ENCODE assay signal across 17 cellular contexts in genomic region chr3:42660131-42660715, GRCh38. TPM values are rescaled to one million over a fixed set of nuclear protein-coding genes. Genes with fewer than 3 reads are reported as not detected.
A peak's percentile ranks its signal among the peaks of the same experiment; 100 is the strongest.
DNase-seq lines count a peak whose midpoint lies in the region; ATAC-seq and TF ChIP-seq lines count a peak whose summit lies in the region.
"Had no signal": no experiment of that assay in that cellular context is flagged by ENCODE, and none has a peak within 500 bp of the region (broad histone marks: within the 10 kb centered on the region; RNA-seq: fewer than 3 reads in every experiment).

No MANE protein-coding gene starts in this region.

- 7% methylated on average over 2 to 4 of the region's 6 CpGs for WGBS in gastroesophageal sphincter (ENCODE audit: low coverage in 1 of 2), 2 donors

- H3K4me3 ChIP-seq in Panc1 (ENCODE audit: low read depth in 2 of 2, low read length in 2 of 2) (no peak overlapping the region), gastroesophageal sphincter (no peak overlapping the region), gastrocnemius medialis (no peak overlapping the region)

- TF ChIP-seq EP300 in gastroesophageal sphincter (IDR thresholded peaks at IDR 0.05): no peak

- H3K9me3 Mint-ChIP-seq in natural killer cell treated with Interleukin-12 subunit alpha and Interleukin-12 subunit beta and Interleukin-15 and Interleukin-18, amount 100 ng/mL, for 72 hours: no peaks in the 10 kb centered on the region
- H3K9me3 Mint-ChIP-seq in Calu3 (ENCODE audit: low read depth, unreplicated experiment): no peaks in the 10 kb centered on the region
- H3K9me3 Mint-ChIP-seq: activated CD4-positive, alpha-beta T cell treated with anti-CD3 and anti-CD28 coated beads, Interleukin-2, amount 10 ng/mL, durations not matched to agents 24 days and 14 days had no signal

- no peak overlapping the region for H3K27ac Mint-ChIP-seq in natural killer cell treated with Interleukin-12 subunit alpha and Interleukin-12 subunit beta and Interleukin-15 and Interleukin-18, amount 100 ng/mL, for 72 hours
- H3K27ac Mint-ChIP-seq in Calu3 (ENCODE audit: unreplicated experiment): no peak overlapping the region
- H3K27ac Mint-ChIP-seq: activated CD4-positive, alpha-beta T cell treated with anti-CD3 and anti-CD28 coated beads, Interleukin-2, amount 10 ng/mL, durations not matched to agents 24 days and 14 days had no signal

- BruUV-seq in Panc1 (replicated peaks; lab: Mats Ljungman, UMichigan) (no TSS peak), Calu3 (replicated peaks; lab: Mats Ljungman, UMichigan) (no TSS peak)

- TF ChIP-seq POLR2A in gastroesophageal sphincter (IDR thresholded peaks at IDR 0.05): no peak
- no peak for TF ChIP-seq POLR2A in gastrocnemius medialis (IDR thresholded peaks at IDR 0.05)

- CTCF ChIA-PET in Panc1 (lab: Charles Lee) (no interaction called here), Calu3 (lab: Charles Lee) (no interaction called here)

- peak; percentile 27; the same call in 1 of the 2 replicates for ATAC-seq in Panc1
- no peak for ATAC-seq in gastroesophageal sphincter
- ATAC-seq in gastrocnemius medialis: no peak
- ATAC-seq in GM18861 (IDR thresholded peaks at IDR 0.05; ENCODE audit: unreplicated experiment): no peak
- no peak for ATAC-seq in natural killer cell treated with Interleukin-12 subunit alpha and Interleukin-12 subunit beta and Interleukin-15 and Interleukin-18, amount 100 ng/mL, for 72 hours

- H3K27ac ChIP-seq in Panc1 (ENCODE audit: low read length) (no peak overlapping the region), gastroesophageal sphincter (peak overlapping the region in 3 of 4 donors; percentile 44 to 57 (median 50)), gastrocnemius medialis (peak overlapping the region; percentile 87 to 100 (median 98))
- H3K27ac ChIP-seq: C4-2B had no signal

- intact Hi-C loops in Panc1 (cut with micrococcal nuclease; ENCODE audit: unreplicated experiment): no loop called here
- intact Hi-C loops in gastrocnemius medialis (cut with DNase I; ENCODE audit: low total_unique reads): no loop called here
- intact Hi-C loops in Calu3 (cut with micrococcal nuclease; ENCODE audit: unreplicated experiment): no loop called here

- TF ChIP-seq CTCF in Panc1 (IDR thresholded peaks at IDR 0.05): no peak
- no peak for TF ChIP-seq CTCF in gastroesophageal sphincter (IDR thresholded peaks at IDR 0.05)
- no peak for TF ChIP-seq CTCF in gastrocnemius medialis (IDR thresholded peaks at IDR 0.05 in 4 of 5, conservative IDR thresholded peaks at IDR 0.05 in 1 of 5)
- no peak for TF ChIP-seq CTCF in Calu3 (IDR thresholded peaks at IDR 0.05; ENCODE audit: unreplicated experiment)

- H3K27me3 Mint-ChIP-seq in natural killer cell treated with Interleukin-12 subunit alpha and Interleukin-12 subunit beta and Interleukin-15 and Interleukin-18, amount 100 ng/mL, for 72 hours: no peaks in the 10 kb centered on the region
- H3K27me3 Mint-ChIP-seq in Calu3 (ENCODE audit: unreplicated experiment): no peaks in the 10 kb centered on the region
- H3K27me3 Mint-ChIP-seq: activated CD4-positive, alpha-beta T cell treated with anti-CD3 and anti-CD28 coated beads, Interleukin-2, amount 10 ng/mL, durations not matched to agents 24 days and 14 days had no signal

- DNase-seq in COR-L47 (lab: John Stamatoyannopoulos, UW) (peak; percentile 44), Panc1 (ENCODE audit: low read depth, low spot score) (no peak), gastrocnemius medialis (no peak), Calu3 (no peak)
- DNase-seq in natural killer cell treated with Interleukin-12 subunit alpha and Interleukin-12 subunit beta and Interleukin-15 and Interleukin-18, amount 100 ng/mL, for 72 hours (ENCODE audit: low spot score): no peak
- DNase-seq in activated CD4-positive, alpha-beta T cell treated with anti-CD3 and anti-CD28 coated beads for 4 hours: no peak
- DNase-seq: activated CD4-positive, alpha-beta T cell treated with anti-CD3 and anti-CD28 coated beads, Interleukin-2, amount 10 ng/mL, durations not matched to agents 24 days and 14 days; NCI-H524 treated with DMSO at 0.1 percent for 48 hours; stimulated activated CD4-positive, alpha-beta T cell treated with anti-CD3 and anti-CD28 coated beads, Interleukin-15, amount 100 ng/mL, for 24 hours; trophoblast cell had no signal

- H3K4me3 Mint-ChIP-seq in natural killer cell treated with Interleukin-12 subunit alpha and Interleukin-12 subunit beta and Interleukin-15 and Interleukin-18, amount 100 ng/mL, for 72 hours: no peak overlapping the region
- no peak overlapping the region for H3K4me3 Mint-ChIP-seq in Calu3 (ENCODE audit: low read depth, unreplicated experiment)
- H3K4me3 Mint-ChIP-seq: activated CD4-positive, alpha-beta T cell treated with anti-CD3 and anti-CD28 coated beads, Interleukin-2, amount 10 ng/mL, durations not matched to agents 24 days and 14 days had no signal

- no peaks in the 10 kb centered on the region for H3K4me1 ChIP-seq in Panc1 (ENCODE audit: control insufficient read depth, insufficient read depth, low read length)
- peaks cover 0 to 56% (median 18%) of the 10 kb centered on the region in 3 donors for H3K4me1 ChIP-seq in gastroesophageal sphincter
- peaks cover 42 to 46% of the 10 kb centered on the region in 2 donors for H3K4me1 ChIP-seq in gastrocnemius medialis

- no peaks in the 10 kb centered on the region for H3K9me3 ChIP-seq in Panc1 (ENCODE audit: control insufficient read depth, insufficient read depth, low read depth, low read length)
- H3K9me3 ChIP-seq in gastroesophageal sphincter: no peaks in the 10 kb centered on the region
- no peaks in the 10 kb centered on the region for H3K9me3 ChIP-seq in gastrocnemius medialis

- H3K27me3 ChIP-seq in Panc1 (ENCODE audit: control insufficient read depth, insufficient read depth, low read length) (no peaks in the 10 kb centered on the region), gastroesophageal sphincter (no peaks in the 10 kb centered on the region), gastrocnemius medialis (no peaks in the 10 kb centered on the region)

- POLR2A ChIA-PET in Panc1 (lab: Charles Lee): interaction anchor here (0.7 kb wide), 1 partner anchor 61 kb away, joined by 5 read pairs; no protein-coding TSS in a partner anchor

- no peaks in the 10 kb centered on the region for H3K36me3 Mint-ChIP-seq in natural killer cell treated with Interleukin-12 subunit alpha and Interleukin-12 subunit beta and Interleukin-15 and Interleukin-18, amount 100 ng/mL, for 72 hours
- peaks cover 6% of the 10 kb centered on the region for H3K36me3 Mint-ChIP-seq in Calu3 (ENCODE audit: insufficient read depth, unreplicated experiment)

- no peaks in the 10 kb centered on the region for H3K4me1 Mint-ChIP-seq in natural killer cell treated with Interleukin-12 subunit alpha and Interleukin-12 subunit beta and Interleukin-15 and Interleukin-18, amount 100 ng/mL, for 72 hours (ENCODE audit: low read depth in 2 of 2)
- H3K4me1 Mint-ChIP-seq in Calu3 (ENCODE audit: low read depth, unreplicated experiment): no peaks in the 10 kb centered on the region

- H3K36me3 ChIP-seq in Panc1 (ENCODE audit: control insufficient read depth, insufficient read depth, low read length) (no peaks in the 10 kb centered on the region), gastroesophageal sphincter (peaks cover 0 to 40% of the 10 kb centered on the region in 2 donors), gastrocnemius medialis (peaks cover 0 to 8% of the 10 kb centered on the region in 2 donors)

- in situ Hi-C loops in Panc1 (cut with HindIII; ENCODE audit: low pct_unique_long_range_greater_than_20kb, low sequenced_read_pairs): no loop called here
- in situ Hi-C loops in gastrocnemius medialis (cut with MboI; ENCODE audit: low sequenced_read_pairs in 4 of 4): no loop called here

RNA-seq across cellular contexts. Expression of gene ZBTB47, which starts 6.7 kb away (rescaled TPM):
- total RNA-seq in Panc1 (2021; ENCODE audit: unreplicated experiment) (3.6 TPM), gastroesophageal sphincter (100 to 1,000 TPM in 3 of 4 donors, 10 to 100 TPM in 1; 86.8 to 152 (median 110) TPM), gastrocnemius medialis (100 to 1,000 TPM; 141 to 256 (median 167) TPM), Calu3 (2022) (6.0 and 7.2 TPM in 2 replicates)
- polyA plus RNA-seq in Panc1 (2012; ENCODE audit: insufficient read length): 4.5 TPM
- 1 to 10 TPM; 1.9 to 2.7 TPM for total RNA-seq in natural killer cell treated with Interleukin-12 subunit alpha and Interleukin-12 subunit beta and Interleukin-15 and Interleukin-18, amount 100 ng/mL, for 72 hours

RNA-seq across cellular contexts. Expression of gene KLHL40, which starts 25.1 kb away (rescaled TPM):
- total RNA-seq in Panc1 (2021; ENCODE audit: unreplicated experiment): not detected
- not detected for polyA plus RNA-seq in Panc1 (2012; ENCODE audit: insufficient read length)
- total RNA-seq in gastroesophageal sphincter: not detected
- total RNA-seq in gastrocnemius medialis: 100 to 1,000 TPM; 197 to 682 (median 397) TPM
- not detected for total RNA-seq in natural killer cell treated with Interleukin-12 subunit alpha and Interleukin-12 subunit beta and Interleukin-15 and Interleukin-18, amount 100 ng/mL, for 72 hours
- not detected in 2 replicates for total RNA-seq in Calu3 (2022)
- total RNA-seq: activated CD4-positive, alpha-beta T cell treated with anti-CD3 and anti-CD28 coated beads, Interleukin-2, amount 10 ng/mL, durations not matched to agents 24 days and 14 days; fibroblast of villous mesenchyme; G401; mononuclear cell; RPMI7951 had no signal

RNA-seq across cellular contexts. Expression of gene HHATL, which starts 42.4 kb away (rescaled TPM):
- total RNA-seq in Panc1 (2021; ENCODE audit: unreplicated experiment) (not detected), gastroesophageal sphincter (1 to 10 TPM in 1 of 4 donors, under 1 TPM in 1, not detected in 2; 0.23 to 1.2 TPM), gastrocnemius medialis (100 to 1,000 TPM in 2 of 4 donors, 10 to 100 TPM in 2; 78.0 to 309 (median 164) TPM), Calu3 (2022) (not detected in 2 replicates)
- polyA plus RNA-seq in Panc1 (2012; ENCODE audit: insufficient read length): not detected
- not detected for total RNA-seq in natural killer cell treated with Interleukin-12 subunit alpha and Interleukin-12 subunit beta and Interleukin-15 and Interleukin-18, amount 100 ng/mL, for 72 hours
- total RNA-seq: activated CD4-positive, alpha-beta T cell treated with anti-CD3 and anti-CD28 coated beads, Interleukin-2, amount 10 ng/mL, durations not matched to agents 24 days and 14 days; fibroblast of villous mesenchyme; G401; mononuclear cell; RPMI7951 had no signal

RNA-seq across cellular contexts. Expression of gene NKTR, which starts 59.7 kb away (rescaled TPM):
- total RNA-seq in Panc1 (2021; ENCODE audit: unreplicated experiment) (39.0 TPM), gastroesophageal sphincter (100 to 1,000 TPM in 1 of 4 donors, 10 to 100 TPM in 3; 17.9 to 134 (median 56.3) TPM), gastrocnemius medialis (10 to 100 TPM; 10.0 to 56.6 (median 13.6) TPM), Calu3 (2022) (61.3 and 70.0 TPM in 2 replicates)
- 11.0 TPM for polyA plus RNA-seq in Panc1 (2012; ENCODE audit: insufficient read length)
- total RNA-seq in natural killer cell treated with Interleukin-12 subunit alpha and Interleukin-12 subunit beta and Interleukin-15 and Interleukin-18, amount 100 ng/mL, for 72 hours: 100 to 1,000 TPM in 1 of 2 donors, 10 to 100 TPM in 1; 85.4 to 145 TPM

Comparison
In these comparisons a context has a peak if more than half of its experiments do, and no peak if none do; other contexts are left out.
1. RNA of gene ZBTB47, which starts 6.7 kb away (total RNA-seq): 141 to 256 TPM in gastrocnemius medialis and 86.8 to 152 TPM in gastroesophageal sphincter; 6.0 to 7.2 TPM in Calu3, 3.6 TPM in Panc1 (single experiment) and 1.9 to 2.7 TPM in natural killer cell treated with Interleukin-12 subunit alpha and Interleukin-12 subunit beta and Interleukin-15 and Interleukin-18, amount 100 ng/mL, for 72 hours; every median in the first group is over 10 times any median in the second.
2. RNA of gene KLHL40, which starts 25.1 kb away (total RNA-seq): 197 to 682 TPM in gastrocnemius medialis; not detected in Panc1 (single experiment), not detected in gastroesophageal sphincter, not detected in natural killer cell treated with Interleukin-12 subunit alpha and Interleukin-12 subunit beta and Interleukin-15 and Interleukin-18, amount 100 ng/mL, for 72 hours and not detected in Calu3; every median in the first group is over 100 times any median in the second.
3. RNA of gene HHATL, which starts 42.4 kb away (total RNA-seq): 78.0 to 309 TPM in gastrocnemius medialis; 0.23 to 1.2 TPM in gastroesophageal sphincter, not detected in Panc1 (single experiment), not detected in natural killer cell treated with Interleukin-12 subunit alpha and Interleukin-12 subunit beta and Interleukin-15 and Interleukin-18, amount 100 ng/mL, for 72 hours and not detected in Calu3; every median in the first group is over 10 times any median in the second.